ENCODE assay signal across 2 cellular contexts in genomic region chr7:27170494-27170811, GRCh38.
TF ChIP-seq lines count a peak whose summit lies in the region.

No MANE protein-coding gene starts in this region.

TF ChIP-seq in endothelial cell of umbilical vein, 7 proteins besides CTCF, POLR2A, EP300 and RAD21:
- TF ChIP-seq MYC (IDR thresholded peaks at IDR 0.05; ENCODE audit: low read depth, low read length) (no peak), JUN (IDR thresholded peaks at IDR 0.05; ENCODE audit: borderline replicate concordance, insufficient read depth, insufficient read length, low read depth) (no peak), MAX (IDR thresholded peaks at IDR 0.05; ENCODE audit: insufficient read depth, insufficient read length) (no peak), GATA2 (IDR thresholded peaks at IDR 0.05; ENCODE audit: insufficient read depth, insufficient read length, low read depth, low read length) (no peak), EZH2 (IDR thresholded peaks at IDR 0.05; ENCODE audit: borderline replicate concordance, low read depth, low read length, severe bottlenecking) (no peak), FOS (IDR thresholded peaks at IDR 0.05; ENCODE audit: borderline replicate concordance, insufficient read depth, low read length) (no peak), POLR2AphosphoS5 (IDR thresholded peaks at IDR 0.05; ENCODE audit: insufficient read depth, low read depth, low read length) (no peak)

TF ChIP-seq in WTC11, 78 proteins besides CTCF, POLR2A, EP300 and RAD21:
- TF ChIP-seq OVOL2 (CRISPR knock-in tag; IDR thresholded peaks at IDR 0.05; ENCODE audit: borderline replicate concordance) (no peak), ZNF425 (CRISPR knock-in tag; conservative IDR thresholded peaks at IDR 0.05) (no peak), PREB (CRISPR knock-in tag; IDR thresholded peaks at IDR 0.05; ENCODE audit: borderline replicate concordance) (no peak), NFYB (CRISPR knock-in tag; conservative IDR thresholded peaks at IDR 0.05; ENCODE audit: low read depth) (no peak), FOXJ3 (CRISPR knock-in tag; IDR thresholded peaks at IDR 0.05; ENCODE audit: borderline replicate concordance) (no peak), E2F1 (CRISPR knock-in tag; IDR thresholded peaks at IDR 0.05) (no peak), JUN (CRISPR knock-in tag; IDR thresholded peaks at IDR 0.05) (no peak), FOXP1 (CRISPR knock-in tag; IDR thresholded peaks at IDR 0.05; ENCODE audit: borderline replicate concordance) (no peak), AFF4 (CRISPR knock-in tag; IDR thresholded peaks at IDR 0.05; ENCODE audit: borderline replicate concordance) (no peak), ZSCAN18 (CRISPR knock-in tag; IDR thresholded peaks at IDR 0.05) (no peak), ERG (CRISPR knock-in tag; IDR thresholded peaks at IDR 0.05) (no peak), HMGXB4 (CRISPR knock-in tag; IDR thresholded peaks at IDR 0.05) (no peak), SMAD3 (CRISPR knock-in tag; IDR thresholded peaks at IDR 0.05; ENCODE audit: borderline replicate concordance) (no peak), GRHL2 (CRISPR knock-in tag; IDR thresholded peaks at IDR 0.05; ENCODE audit: insufficient replicate concordance, severe bottlenecking) (no peak)
